In genomic region chr13:111902726-111903125, GRCh38 we compare ENCODE assay signal across 23 cellular contexts.
DNase-seq lines count a peak whose midpoint lies in the region; ATAC-seq and TF ChIP-seq lines count a peak whose summit lies in the region.
"Had no signal": no experiment of that assay in that cellular context is flagged by ENCODE, and none has a peak within 500 bp of the region (broad histone marks: within the 10 kb centered on the region; RNA-seq: fewer than 3 reads in every experiment).

No MANE protein-coding gene starts in this region.

- DNase-seq in activated CD8-positive, alpha-beta memory T cell treated with anti-CD3 and anti-CD28 coated beads for 24 hours, result peak; percentile 5
- DNase-seq in activated CD8-positive, alpha-beta memory T cell treated with anti-CD3 and anti-CD28 coated beads, Interleukin-2, amount 50 U/mL, for 4 hours, result no peak
- DNase-seq in activated CD8-positive, alpha-beta memory T cell treated with anti-CD3 and anti-CD28 coated beads, Interleukin-2, amount 10 ng/mL, durations not matched to agents 7 days and 5 days, result peak; percentile 27
- DNase-seq in left lobe of liver (ENCODE audit: low spot score) (peak; percentile 15), vagina (ENCODE audit: extremely low spot score in 2 of 2) (peak; percentile 58 to 76), NCI-H82 treated with DMSO at 0.1 percent for 48 hours (lab: John Stamatoyannopoulos, UW; ENCODE audit: unreplicated experiment) (no peak)
- DNase-seq: CD4-positive, alpha-beta memory T cell; DMS 273 treated with DMSO at 0.1 percent for 48 hours; DND-41; GM23248; KBM-7; NCI-H1092 treated with DMSO at 0.1 percent for 48 hours; NCI-H1436 treated with DMSO at 0.1 percent for 48 hours; NCI-H1930; RPMI8226; SHP77 treated with DMSO at 0.1 percent for 48 hours had no signal

- H3K4me3 Mint-ChIP-seq in activated CD8-positive, alpha-beta memory T cell treated with anti-CD3 and anti-CD28 coated beads, Interleukin-2, amount 10 ng/mL, durations not matched to agents 7 days and 5 days, result no peak overlapping the region
- H3K4me3 Mint-ChIP-seq in stimulated activated memory B cell treated with anti-CD40 and anti-IgM and Interleukin-4, amounts not matched to agents 10 μg/mL and 1 μg/mL and 100 μg/mL, for 72 hours, result no peak overlapping the region
- H3K4me3 Mint-ChIP-seq: CD4-positive, alpha-beta memory T cell had no signal

- H3K9me3 Mint-ChIP-seq in activated CD8-positive, alpha-beta memory T cell treated with anti-CD3 and anti-CD28 coated beads, Interleukin-2, amount 10 ng/mL, durations not matched to agents 7 days and 5 days (ENCODE audit: low read depth), result no peaks in the 10 kb centered on the region
- H3K9me3 Mint-ChIP-seq in stimulated activated memory B cell treated with anti-CD40 and anti-IgM and Interleukin-4, amounts not matched to agents 10 μg/mL and 1 μg/mL and 100 μg/mL, for 72 hours, result peaks cover 3% of the 10 kb centered on the region
- H3K9me3 Mint-ChIP-seq: CD4-positive, alpha-beta memory T cell had no signal

- H3K36me3 ChIP-seq in vagina, result no peaks in the 10 kb centered on the region
- H3K36me3 ChIP-seq: BLaER1 treated with 17β-estradiol and CSF1 and Interleukin-3, amounts not matched to agents 10 nM and 100 nM; HAP-1 had no signal

- no peak for TF ChIP-seq CTCF in vagina (IDR thresholded peaks at IDR 0.05)

- H3K36me3 Mint-ChIP-seq in activated CD8-positive, alpha-beta memory T cell treated with anti-CD3 and anti-CD28 coated beads, Interleukin-2, amount 10 ng/mL, durations not matched to agents 7 days and 5 days, result no peaks in the 10 kb centered on the region
- H3K36me3 Mint-ChIP-seq in stimulated activated memory B cell treated with anti-CD40 and anti-IgM and Interleukin-4, amounts not matched to agents 10 μg/mL and 1 μg/mL and 100 μg/mL, for 72 hours, result no peaks in the 10 kb centered on the region
- H3K36me3 Mint-ChIP-seq: CD4-positive, alpha-beta memory T cell had no signal

- no peak overlapping the region for H3K27ac Mint-ChIP-seq in activated CD8-positive, alpha-beta memory T cell treated with anti-CD3 and anti-CD28 coated beads, Interleukin-2, amount 10 ng/mL, durations not matched to agents 7 days and 5 days
- H3K27ac Mint-ChIP-seq in stimulated activated memory B cell treated with anti-CD40 and anti-IgM and Interleukin-4, amounts not matched to agents 10 μg/mL and 1 μg/mL and 100 μg/mL, for 72 hours, result no peak overlapping the region
- H3K27ac Mint-ChIP-seq: CD4-positive, alpha-beta memory T cell had no signal

- intact Hi-C loops in vagina (cut with DNase I), result no loop called here

- no peaks in the 10 kb centered on the region for H3K4me1 ChIP-seq in vagina
- H3K4me1 ChIP-seq: Caco-2, HAP-1 had no signal

- no peaks in the 10 kb centered on the region for H3K9me3 ChIP-seq in vagina
- H3K9me3 ChIP-seq: BLaER1 treated with 17β-estradiol and CSF1 and Interleukin-3, amounts not matched to agents 10 nM and 100 nM; Caco-2; HAP-1 had no signal

- no peak for TF ChIP-seq POLR2A in vagina (IDR thresholded peaks at IDR 0.05)

- no peak for ATAC-seq in activated CD8-positive, alpha-beta memory T cell treated with anti-CD3 and anti-CD28 coated beads, Interleukin-2, amount 10 ng/mL, durations not matched to agents 7 days and 5 days
- ATAC-seq in left lobe of liver (no peak), HG02588 (IDR thresholded peaks at IDR 0.05; ENCODE audit: unreplicated experiment) (no peak)
- ATAC-seq in stimulated activated memory B cell treated with anti-CD40 and anti-IgM and Interleukin-4, amounts not matched to agents 10 μg/mL and 1 μg/mL and 100 μg/mL, for 72 hours, result no peak

- no peaks in the 10 kb centered on the region for H3K27me3 ChIP-seq in vagina
- H3K27me3 ChIP-seq: BLaER1 treated with 17β-estradiol and CSF1 and Interleukin-3, amounts not matched to agents 10 nM and 100 nM had no signal

- no peak overlapping the region for H3K27ac ChIP-seq in vagina
- H3K27ac ChIP-seq: 22Rv1; BLaER1 treated with 17β-estradiol and CSF1 and Interleukin-3, amounts not matched to agents 10 nM and 100 nM; GM23248; PC-9 had no signal

- H3K27me3 Mint-ChIP-seq in activated CD8-positive, alpha-beta memory T cell treated with anti-CD3 and anti-CD28 coated beads, Interleukin-2, amount 10 ng/mL, durations not matched to agents 7 days and 5 days, result no peaks in the 10 kb centered on the region
- no peaks in the 10 kb centered on the region for H3K27me3 Mint-ChIP-seq in stimulated activated memory B cell treated with anti-CD40 and anti-IgM and Interleukin-4, amounts not matched to agents 10 μg/mL and 1 μg/mL and 100 μg/mL, for 72 hours

- no peak overlapping the region for H3K4me3 ChIP-seq in vagina
- H3K4me3 ChIP-seq: BLaER1 treated with 17β-estradiol and CSF1 and Interleukin-3, amounts not matched to agents 10 nM and 100 nM; GM23248; HAP-1; PC-9 had no signal

- CTCF ChIA-PET in activated CD8-positive, alpha-beta memory T cell treated with anti-CD3 and anti-CD28 coated beads, Interleukin-2, amount 10 ng/mL, durations not matched to agents 7 days and 5 days (lab: Charles Lee), result interaction anchor here (0.6 kb wide), 1 partner anchor 424 kb away, joined by 3 read pairs; no protein-coding TSS in a partner anchor

- no peaks in the 10 kb centered on the region for H3K4me1 Mint-ChIP-seq in activated CD8-positive, alpha-beta memory T cell treated with anti-CD3 and anti-CD28 coated beads, Interleukin-2, amount 10 ng/mL, durations not matched to agents 7 days and 5 days
- H3K4me1 Mint-ChIP-seq in stimulated activated memory B cell treated with anti-CD40 and anti-IgM and Interleukin-4, amounts not matched to agents 10 μg/mL and 1 μg/mL and 100 μg/mL, for 72 hours, result no peaks in the 10 kb centered on the region
- H3K4me1 Mint-ChIP-seq: CD4-positive, alpha-beta memory T cell had no signal

Comparison
In these comparisons a context has a peak if more than half of its experiments do, and no peak if none do; other contexts are left out.
1. DNase-seq: peak in activated CD8-positive, alpha-beta memory T cell treated with anti-CD3 and anti-CD28 coated beads for 24 hours (single experiment), activated CD8-positive, alpha-beta memory T cell treated with anti-CD3 and anti-CD28 coated beads, Interleukin-2, amount 10 ng/mL, durations not matched to agents 7 days and 5 days (single experiment), left lobe of liver (single experiment) and vagina (2 of 2); none in activated CD8-positive, alpha-beta memory T cell treated with anti-CD3 and anti-CD28 coated beads, Interleukin-2, amount 50 U/mL, for 4 hours (single experiment) and NCI-H82 treated with DMSO at 0.1 percent for 48 hours (single experiment).